Comparison of ENCODE assay signal across 1 cellular context in genomic region chr9:80146466-80146865, GRCh38.
TF ChIP-seq lines count a peak whose summit lies in the region.

No MANE protein-coding gene starts in this region.

TF ChIP-seq in H1, 55 proteins besides CTCF, POLR2A, EP300 and RAD21 (continued from another document):
- TF ChIP-seq ASH2L (IDR thresholded peaks at IDR 0.05; ENCODE audit: low read length) (no peak), TBP (IDR thresholded peaks at IDR 0.05; ENCODE audit: low read depth, low read length) (no peak), NRF1 (IDR thresholded peaks at IDR 0.05; ENCODE audit: low read depth, low read length) (no peak), RXRA (IDR thresholded peaks at IDR 0.05; ENCODE audit: insufficient read depth, low read depth, low read length) (no peak), EZH2 (IDR thresholded peaks at IDR 0.05; ENCODE audit: low read depth, low read length, severe bottlenecking) (no peak), JUND (IDR thresholded peaks at IDR 0.05; ENCODE audit: low read length) (no peak), EGR1 (IDR thresholded peaks at IDR 0.05; ENCODE audit: borderline replicate concordance, low read depth, low read length) (no peak), ATF2 (IDR thresholded peaks at IDR 0.05; ENCODE audit: low read length) (no peak), SRF (IDR thresholded peaks at IDR 0.05; ENCODE audit: low read depth, low read length) (no peak), GABPA (IDR thresholded peaks at IDR 0.05; ENCODE audit: borderline replicate concordance, insufficient read depth, low read length) (no peak), RNF2 (IDR thresholded peaks at IDR 0.05; ENCODE audit: borderline replicate concordance, low read depth, low read length, missing control alignments, poor library complexity, severe bottlenecking) (no peak), SP2 (IDR thresholded peaks at IDR 0.05; ENCODE audit: low read length) (no peak), CEBPB (IDR thresholded peaks at IDR 0.05; ENCODE audit: low read depth, low read length) (no peak), PHF8 (conservative IDR thresholded peaks at IDR 0.05; ENCODE audit: low read depth, low read length) (no peak)
